ENCODE assay signal across 9 cellular contexts in genomic region chr12:4215862-4216541, GRCh38. TPM values are rescaled to one million over a fixed set of nuclear protein-coding genes. Genes with fewer than 3 reads are reported as not detected.
A peak's percentile ranks its signal among the peaks of the same experiment; 100 is the strongest.
DNase-seq lines count a peak whose midpoint lies in the region; ATAC-seq and TF ChIP-seq lines count a peak whose summit lies in the region.
"Had no signal": no experiment of that assay in that cellular context is flagged by ENCODE, and none has a peak within 500 bp of the region (broad histone marks: within the 10 kb centered on the region; RNA-seq: fewer than 3 reads in every experiment).

No MANE protein-coding gene starts in this region.

- H2AFZ ChIP-seq in smooth muscle cell (ENCODE audit: low read depth), result no peak overlapping the region

- no peak overlapping the region for H3K4me2 ChIP-seq in smooth muscle cell

- 78% methylated on average over 4 of the region's 4 CpGs for WGBS in smooth muscle cell (ENCODE audit: low lambda C conversion rate)

- H3K9ac ChIP-seq in smooth muscle cell (ENCODE audit: low read depth), result no peak overlapping the region

- H4K20me1 ChIP-seq in smooth muscle cell (ENCODE audit: low read depth), result no peaks in the 10 kb centered on the region

- peak overlapping the region; percentile 76 for H3K27ac Mint-ChIP-seq in dendritic cell treated with granulocyte-macrophage colony-stimulating factor and Interleukin-4, amounts not matched to agents 40 ng/mL and 50 ng/mL, for 4 days

- no peaks in the 10 kb centered on the region for H3K36me3 Mint-ChIP-seq in dendritic cell treated with granulocyte-macrophage colony-stimulating factor and Interleukin-4, amounts not matched to agents 40 ng/mL and 50 ng/mL, for 4 days (ENCODE audit: low read depth)

- no peaks in the 10 kb centered on the region for H3K79me2 ChIP-seq in smooth muscle cell (ENCODE audit: low read depth)

- peaks cover 61% of the 10 kb centered on the region for H3K4me1 Mint-ChIP-seq in dendritic cell treated with granulocyte-macrophage colony-stimulating factor and Interleukin-4, amounts not matched to agents 40 ng/mL and 50 ng/mL, for 4 days (ENCODE audit: low read depth)

- H3K9me3 ChIP-seq in smooth muscle cell (replicated peaks; ENCODE audit: low read depth), result no peaks in the 10 kb centered on the region
- H3K9me3 ChIP-seq: sigmoid colon had no signal

- no peak overlapping the region for H3K27ac ChIP-seq in smooth muscle cell (ENCODE audit: low read depth)
- H3K27ac ChIP-seq: sigmoid colon had no signal

- H3K27me3 ChIP-seq in smooth muscle cell (ENCODE audit: low read depth), result no peaks in the 10 kb centered on the region

- in situ Hi-C loops in GM13977 (cut with MboI; ENCODE audit: low pct_unique_long_range_greater_than_20kb, low sequenced_read_pairs, unreplicated experiment), result no loop called here

- no peaks in the 10 kb centered on the region for H3K36me3 ChIP-seq in smooth muscle cell (ENCODE audit: low read depth)
- H3K36me3 ChIP-seq: sigmoid colon had no signal

- H3K4me3 ChIP-seq in smooth muscle cell, result no peak overlapping the region
- H3K4me3 ChIP-seq: sigmoid colon had no signal

- H3K4me3 Mint-ChIP-seq in dendritic cell treated with granulocyte-macrophage colony-stimulating factor and Interleukin-4, amounts not matched to agents 40 ng/mL and 50 ng/mL, for 4 days, result no peak overlapping the region

- ATAC-seq in GM19455 (IDR thresholded peaks at IDR 0.05; ENCODE audit: unreplicated experiment) (peak; percentile 42), HG03175 (IDR thresholded peaks at IDR 0.05; ENCODE audit: unreplicated experiment) (peak; percentile 56)

- H3K9me3 Mint-ChIP-seq in dendritic cell treated with granulocyte-macrophage colony-stimulating factor and Interleukin-4, amounts not matched to agents 40 ng/mL and 50 ng/mL, for 4 days, result no peaks in the 10 kb centered on the region

- H3K4me1 ChIP-seq in smooth muscle cell (ENCODE audit: low read depth), result no peaks in the 10 kb centered on the region
- H3K4me1 ChIP-seq: sigmoid colon had no signal

- no peak for TF ChIP-seq CTCF in GM13977 (IDR thresholded peaks at IDR 0.05; ENCODE audit: extremely low read depth, insufficient read depth, missing control alignments)
- no peak for TF ChIP-seq CTCF in smooth muscle cell (IDR thresholded peaks at IDR 0.05; ENCODE audit: borderline replicate concordance, insufficient read depth, poor library complexity, severe bottlenecking)

- peak; percentile 31 for DNase-seq in GM13977 (ENCODE audit: low spot score)
- DNase-seq in SKM-1 treated with dmso at 0.1 percent for 144 hours (lab: John Stamatoyannopoulos, UW; ENCODE audit: unreplicated experiment), result no peak
- DNase-seq in NCI-H510A treated with DMSO at 0.1 percent for 48 hours (lab: John Stamatoyannopoulos, UW), result no peak
- no peak for DNase-seq in smooth muscle cell (lab: John Stamatoyannopoulos, UW; ENCODE audit: unreplicated experiment)
- DNase-seq in activated CD8-positive, alpha-beta memory T cell treated with anti-CD3 and anti-CD28 coated beads, Interleukin-2, amount 50 U/mL, for 4 hours, result no peak

- peaks cover 87% of the 10 kb centered on the region for H3K27me3 Mint-ChIP-seq in dendritic cell treated with granulocyte-macrophage colony-stimulating factor and Interleukin-4, amounts not matched to agents 40 ng/mL and 50 ng/mL, for 4 days

- H3F3A ChIP-seq in smooth muscle cell (ENCODE audit: low read depth), result no peaks in the 10 kb centered on the region

- intact Hi-C loops in dendritic cell treated with granulocyte-macrophage colony-stimulating factor and Interleukin-4, amounts not matched to agents 40 ng/mL and 50 ng/mL, for 4 days (cut with micrococcal nuclease), result loop anchor here (1.0 to 10.0 kb wide), 4 partner anchors 7 to 109 kb away; no protein-coding TSS in a partner anchor

RNA-seq across cellular contexts. Expression of gene CCND2, which starts 57.6 kb away (rescaled TPM):
- 462 and 556 TPM in 2 replicates for total RNA-seq in smooth muscle cell
- 280 and 356 TPM in 2 replicates for polyA plus RNA-seq in smooth muscle cell
